In the genomic region with DNA sequence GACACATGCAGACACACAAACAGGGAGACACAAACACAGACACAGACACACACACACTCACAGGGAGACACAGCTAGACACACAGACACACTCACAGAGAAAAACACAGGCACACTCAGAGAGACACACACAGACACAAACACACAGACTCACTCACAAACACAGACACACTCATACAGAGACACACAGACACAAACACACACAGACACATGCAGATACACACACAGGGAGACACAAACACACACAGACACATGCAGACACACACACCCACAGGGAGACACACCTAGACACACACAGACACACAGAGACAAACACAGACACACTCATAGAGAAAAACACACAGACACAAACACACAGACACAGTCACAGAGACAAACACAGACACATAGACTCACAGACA, we compare ENCODE assay signal across 36 cellular contexts.
"Had no signal": no experiment of that assay in that cellular context is flagged by ENCODE, and none has a peak within 500 bp of the region (broad histone marks: within the 10 kb centered on the region; RNA-seq: fewer than 3 reads in every experiment).

No MANE protein-coding gene starts in this region.

- H3K4me2 ChIP-seq: SK-N-SH had no signal

- H3K27me3 ChIP-seq: ascending aorta, MG63 had no signal

- H3K36me3 ChIP-seq: ascending aorta, breast epithelium, MG63, SJSA1, WERI-Rb-1 had no signal

- H3K4me3 ChIP-seq: ascending aorta, breast epithelium, MG63, SJSA1 had no signal

- H3K4me1 ChIP-seq: ascending aorta, breast epithelium, SJSA1 had no signal

- DNase-seq: activated CD4-positive, alpha-beta memory T cell treated with anti-CD3 and anti-CD28 coated beads, Interleukin-2, amount 10 ng/mL, durations not matched to agents 7 days and 5 days; activated CD4-positive, alpha-beta T cell treated with anti-CD3 and anti-CD28 coated beads for 1 hour; activated CD4-positive, alpha-beta T cell treated with anti-CD3 and anti-CD28 coated beads for 48 hours; activated CD4-positive, CD25-positive, alpha-beta regulatory T cell; activated CD8-positive, alpha-beta memory T cell treated with anti-CD3 and anti-CD28 coated beads for 24 hours; activated CD8-positive, alpha-beta memory T cell treated with anti-CD3 and anti-CD28 coated beads, Interleukin-2, amount 10 ng/mL, durations not matched to agents 7 days and 5 days; activated CD8-positive, alpha-beta memory T cell treated with anti-CD3 and anti-CD28 coated beads, Interleukin-2, amount 50 U/mL, for 48 hours; activated effector memory CD4-positive, alpha-beta T cell treated with anti-CD3 and anti-CD28 coated beads, Interleukin-2, amount 50 U/mL, for 16 hours; activated naive CD4-positive, alpha-beta T cell treated with Interleukin-2 at 50 U/mL for 16 hours; activated naive CD8-positive, alpha-beta T cell treated with anti-CD3 and anti-CD28 coated beads, Interleukin-2, amount 10 ng/mL, durations not matched to agents 7 days and 5 days; activated T-cell treated with anti-CD3 and anti-CD28 coated beads, Interleukin-2, amount 50 U/mL, for 72 hours; amygdala; caudate nucleus; cerebellar nuclear complex; Kasumi-1; KG1; MG63; NCI-H1048; NCI-H1105 treated with DMSO at 0.1 percent for 48 hours; NCI-H1436; NCI-H1694; NCI-H1930; NCI-H2081 treated with DMSO at 0.1 percent for 48 hours; NCI-H226; NCI-H446 treated with DMSO at 0.1 percent for 48 hours; NCI-H524 treated with DMSO at 0.1 percent for 48 hours; SHP77; SK-N-SH; T-helper 17 cell; T-helper 9 cell; WERI-Rb-1 had no signal

- ATAC-seq: activated CD8-positive, alpha-beta memory T cell treated with anti-CD3 and anti-CD28 coated beads, Interleukin-2, amount 10 ng/mL, durations not matched to agents 7 days and 5 days; activated T-cell treated with anti-CD3 and anti-CD28 coated beads, Interleukin-2, amount 50 U/mL, for 72 hours; activated T-helper 17 cell treated with anti-CD3 and anti-CD28 coated beads, Interleukin-2, amount 50 U/mL, for 72 hours; Panc1; T-helper 17 cell had no signal

- H3K9ac ChIP-seq: SK-N-SH had no signal

- H3K27ac ChIP-seq: ascending aorta, breast epithelium, SJSA1, WERI-Rb-1 had no signal

- H3K9me3 ChIP-seq: ascending aorta, breast epithelium, MG63, SJSA1, SK-N-SH had no signal
